In genomic region chr15:80697316-80697715, GRCh38 we compare ENCODE assay signal across 11 cellular contexts. TPM values are rescaled to one million over a fixed set of nuclear protein-coding genes. Genes with fewer than 3 reads are reported as not detected.
DNase-seq lines count a peak whose midpoint lies in the region; ATAC-seq and TF ChIP-seq lines count a peak whose summit lies in the region.
"Had no signal": no experiment of that assay in that cellular context is flagged by ENCODE, and none has a peak within 500 bp of the region (broad histone marks: within the 10 kb centered on the region; RNA-seq: fewer than 3 reads in every experiment).

No MANE protein-coding gene starts in this region.

- POLR2A ChIA-PET in activated CD4-positive, alpha-beta memory T cell treated with anti-CD3 and anti-CD28 coated beads for 36 hours (lab: Charles Lee): no interaction called here
- POLR2A ChIA-PET in activated CD4-positive, alpha-beta memory T cell treated with anti-CD3 and anti-CD28 coated beads, Interleukin-2, amount 10 ng/mL, durations not matched to agents 7 days and 5 days (lab: Charles Lee): no interaction called here

- no peaks in the 10 kb centered on the region for H3K9me3 Mint-ChIP-seq in activated CD4-positive, alpha-beta memory T cell treated with anti-CD3 and anti-CD28 coated beads for 36 hours
- no peaks in the 10 kb centered on the region for H3K9me3 Mint-ChIP-seq in activated CD4-positive, alpha-beta memory T cell treated with anti-CD3 and anti-CD28 coated beads, Interleukin-2, amount 10 ng/mL, durations not matched to agents 7 days and 5 days
- H3K9me3 Mint-ChIP-seq in activated T-helper 17 cell treated with anti-CD3 and anti-CD28 coated beads, Interleukin-2, amount 50 U/mL, for 72 hours: no peaks in the 10 kb centered on the region

- H3K4me3 Mint-ChIP-seq in activated CD4-positive, alpha-beta memory T cell treated with anti-CD3 and anti-CD28 coated beads for 36 hours: peak overlapping the region; percentile 86
- no peak overlapping the region for H3K4me3 Mint-ChIP-seq in activated CD4-positive, alpha-beta memory T cell treated with anti-CD3 and anti-CD28 coated beads, Interleukin-2, amount 10 ng/mL, durations not matched to agents 7 days and 5 days
- H3K4me3 Mint-ChIP-seq in activated T-helper 17 cell treated with anti-CD3 and anti-CD28 coated beads, Interleukin-2, amount 50 U/mL, for 72 hours: peak overlapping the region; percentile 89

- peaks cover 7% of the 10 kb centered on the region for H3K4me1 ChIP-seq in hepatocyte (ENCODE audit: insufficient read depth)
- H3K4me1 ChIP-seq in spleen: peaks cover 9 to 67% (median 40%) of the 10 kb centered on the region in 6 donors

- 87% methylated on average over 2 of the region's 2 CpGs for WGBS in hepatocyte (ENCODE audit: low lambda C conversion rate, missing lambda C conversion rate)
- 50 to 90% (median 82%) methylated on average over 2 of the region's 2 CpGs for WGBS in spleen, 5 donors

- no peaks in the 10 kb centered on the region for H3K36me3 Mint-ChIP-seq in activated CD4-positive, alpha-beta memory T cell treated with anti-CD3 and anti-CD28 coated beads for 36 hours
- H3K36me3 Mint-ChIP-seq in activated CD4-positive, alpha-beta memory T cell treated with anti-CD3 and anti-CD28 coated beads, Interleukin-2, amount 10 ng/mL, durations not matched to agents 7 days and 5 days (ENCODE audit: low read depth): no peaks in the 10 kb centered on the region
- H3K36me3 Mint-ChIP-seq in activated T-helper 17 cell treated with anti-CD3 and anti-CD28 coated beads, Interleukin-2, amount 50 U/mL, for 72 hours (ENCODE audit: low read depth): no peaks in the 10 kb centered on the region

- CTCF ChIA-PET in activated CD4-positive, alpha-beta memory T cell treated with anti-CD3 and anti-CD28 coated beads for 36 hours (lab: Charles Lee): interaction anchor here (1.4 to 3.5 kb wide), 3 partner anchors 8 to 130 kb away, joined by 3 to 23 read pairs (median 7); no protein-coding TSS in a partner anchor
- CTCF ChIA-PET in activated CD4-positive, alpha-beta memory T cell treated with anti-CD3 and anti-CD28 coated beads, Interleukin-2, amount 10 ng/mL, durations not matched to agents 7 days and 5 days (lab: Charles Lee): interaction anchor here (2.5 kb wide), 1 partner anchor 79 kb away, joined by 8 read pairs; no protein-coding TSS in a partner anchor

- intact Hi-C loops in activated CD4-positive, alpha-beta memory T cell treated with anti-CD3 and anti-CD28 coated beads for 36 hours (cut with micrococcal nuclease): loop anchor here (5.0 to 10.0 kb wide), 2 partner anchors 285 to 1347 kb away; partner anchors contain the start of gene MEX3B
- intact Hi-C loops in spleen (cut with DNase I; ENCODE audit: low total_unique reads): loop anchor here (10.0 kb wide), 1 partner anchor 77 kb away; the partner anchor contains the start of gene CEMIP

- H3K27me3 Mint-ChIP-seq in activated CD4-positive, alpha-beta memory T cell treated with anti-CD3 and anti-CD28 coated beads for 36 hours: peaks cover 3% of the 10 kb centered on the region
- peaks cover 21% of the 10 kb centered on the region for H3K27me3 Mint-ChIP-seq in activated CD4-positive, alpha-beta memory T cell treated with anti-CD3 and anti-CD28 coated beads, Interleukin-2, amount 10 ng/mL, durations not matched to agents 7 days and 5 days
- H3K27me3 Mint-ChIP-seq in activated T-helper 17 cell treated with anti-CD3 and anti-CD28 coated beads, Interleukin-2, amount 50 U/mL, for 72 hours: no peaks in the 10 kb centered on the region

- TF ChIP-seq CTCF in hepatocyte (IDR thresholded peaks at IDR 0.05; ENCODE audit: poor library complexity) (no peak), spleen (IDR thresholded peaks at IDR 0.05 in 8 of 11, conservative IDR thresholded peaks at IDR 0.05 in 3 of 11) (no peak)

- H3K79me2 ChIP-seq in hepatocyte: peaks cover 67% of the 10 kb centered on the region

- peak overlapping the region; percentile 94 for H3K4me2 ChIP-seq in hepatocyte

- H3K4me3 ChIP-seq in hepatocyte (peak overlapping the region; percentile 7), spleen (peak overlapping the region in 6 of 8 donors; percentile 69 to 91 (median 73))

- H3K9me3 ChIP-seq in hepatocyte (ENCODE audit: low read depth) (no peaks in the 10 kb centered on the region), spleen (no peaks in the 10 kb centered on the region)

- peak overlapping the region; percentile 94 for H3K27ac ChIP-seq in hepatocyte
- H3K27ac ChIP-seq in spleen: peak overlapping the region in 3 of 8 donors; percentile 78 to 87 (median 84)

- H3K36me3 ChIP-seq in hepatocyte (replicated peaks; ENCODE audit: insufficient read depth, low read depth) (no peaks in the 10 kb centered on the region), spleen (no peaks in the 10 kb centered on the region)

- no peak overlapping the region for H3K27ac Mint-ChIP-seq in activated CD4-positive, alpha-beta memory T cell treated with anti-CD3 and anti-CD28 coated beads for 36 hours
- no peak overlapping the region for H3K27ac Mint-ChIP-seq in activated CD4-positive, alpha-beta memory T cell treated with anti-CD3 and anti-CD28 coated beads, Interleukin-2, amount 10 ng/mL, durations not matched to agents 7 days and 5 days
- H3K27ac Mint-ChIP-seq in activated T-helper 17 cell treated with anti-CD3 and anti-CD28 coated beads, Interleukin-2, amount 50 U/mL, for 72 hours: peak overlapping the region; percentile 78

- no peak overlapping the region for H2AFZ ChIP-seq in hepatocyte

- H3K27me3 ChIP-seq in hepatocyte: no peaks in the 10 kb centered on the region
- no peaks in the 10 kb centered on the region for H3K27me3 ChIP-seq in spleen (replicated peaks in 1 of 7)

- no peak for DNase-seq in activated CD4-positive, alpha-beta memory T cell treated with anti-CD3 and anti-CD28 coated beads for 36 hours
- no peak for DNase-seq in activated CD4-positive, alpha-beta memory T cell treated with anti-CD3 and anti-CD28 coated beads, Interleukin-2, amount 10 ng/mL, durations not matched to agents 7 days and 5 days
- no peak for DNase-seq in hepatocyte (ENCODE audit: low spot score)
- DNase-seq in spleen: no peak
- no peak for DNase-seq in activated CD8-positive, alpha-beta memory T cell treated with anti-CD3 and anti-CD28 coated beads, Interleukin-2, amount 50 U/mL, for 4 hours
- no peak for DNase-seq in stimulated activated CD4-positive, alpha-beta T cell treated with anti-CD3 and anti-CD28 coated beads, Interleukin-4, amount 100 ng/mL, for 4 hours
- DNase-seq: NCI-H1436 treated with DMSO at 0.1 percent for 48 hours; Right ventricle myocardium superior; stimulated activated CD4-positive, alpha-beta T cell treated with anti-CD3 and anti-CD28 coated beads, Interleukin-2, amount 100 ng/mL, for 48 hours had no signal

- H4K20me1 ChIP-seq in hepatocyte (ENCODE audit: insufficient read depth, poor library complexity, severe bottlenecking): no peaks in the 10 kb centered on the region

- peak; percentile 27 for ATAC-seq in activated T-helper 17 cell treated with anti-CD3 and anti-CD28 coated beads, Interleukin-2, amount 50 U/mL, for 72 hours (replicated peaks)
- no peak for ATAC-seq in GM21360 (IDR thresholded peaks at IDR 0.05; ENCODE audit: unreplicated experiment)

- peaks cover 21% of the 10 kb centered on the region for H3K4me1 Mint-ChIP-seq in activated CD4-positive, alpha-beta memory T cell treated with anti-CD3 and anti-CD28 coated beads for 36 hours (ENCODE audit: low read depth)
- H3K4me1 Mint-ChIP-seq in activated CD4-positive, alpha-beta memory T cell treated with anti-CD3 and anti-CD28 coated beads, Interleukin-2, amount 10 ng/mL, durations not matched to agents 7 days and 5 days: peaks cover 20% of the 10 kb centered on the region
- peaks cover 22% of the 10 kb centered on the region for H3K4me1 Mint-ChIP-seq in activated T-helper 17 cell treated with anti-CD3 and anti-CD28 coated beads, Interleukin-2, amount 50 U/mL, for 72 hours

- no peaks in the 10 kb centered on the region for H3K9me2 ChIP-seq in hepatocyte (replicated peaks; ENCODE audit: insufficient read depth)

- TF ChIP-seq POLR2A in spleen (IDR thresholded peaks at IDR 0.05): no peak

RNA-seq across cellular contexts. Expression of gene ABHD17C, which starts 2.2 kb away (rescaled TPM):
- total RNA-seq in activated CD4-positive, alpha-beta memory T cell treated with anti-CD3 and anti-CD28 coated beads for 36 hours: 1 to 10 TPM; 6.1 to 9.0 TPM
- total RNA-seq in activated CD4-positive, alpha-beta memory T cell treated with anti-CD3 and anti-CD28 coated beads, Interleukin-2, amount 10 ng/mL, durations not matched to agents 7 days and 5 days: 1 to 10 TPM; 3.8 to 4.0 TPM
- total RNA-seq in activated T-helper 17 cell treated with anti-CD3 and anti-CD28 coated beads, Interleukin-2, amount 50 U/mL, for 72 hours: 1 to 10 TPM; 6.2 to 6.4 TPM
- total RNA-seq in hepatocyte (19.3 and 21.9 TPM in 2 replicates), spleen (10 to 100 TPM in 6 of 7 donors, 1 to 10 TPM in 1; 9.9 to 17.0 (median 11.7) TPM)
- polyA plus RNA-seq in hepatocyte (22.5 and 32.4 TPM in 2 replicates), spleen (1 to 10 TPM; 4.2 to 7.8 (median 7.8) TPM)
